13 cellular contexts compared by ENCODE assay signal in genomic region chr7:107996072-107996824, GRCh38. TPM values are rescaled to one million over a fixed set of nuclear protein-coding genes. Genes with fewer than 3 reads are reported as not detected.
DNase-seq lines count a peak whose midpoint lies in the region; ATAC-seq, FAIRE-seq and TF ChIP-seq lines count a peak whose summit lies in the region.
"Had no signal": no experiment of that assay in that cellular context is flagged by ENCODE, and none has a peak within 500 bp of the region (broad histone marks: within the 10 kb centered on the region; RNA-seq: fewer than 3 reads in every experiment).

No MANE protein-coding gene starts in this region.

- TF ChIP-seq CTCF in keratinocyte (optimal IDR thresholded peaks at IDR 0.05 in 1 of 3, IDR thresholded peaks at IDR 0.05 in 1 of 3, conservative IDR thresholded peaks at IDR 0.05 in 1 of 3; ENCODE audit: extremely low read depth in 1 of 3, insufficient read depth in 2 of 3, low read length in 3 of 3), result no peak

- no peak for FAIRE-seq in keratinocyte (lab: Jason Lieb, UNC)

- H3K27me3 ChIP-seq in HUES64 (ENCODE audit: insufficient read depth, low read length) (peaks cover 7% of the 10 kb centered on the region), keratinocyte (ENCODE audit: control insufficient read depth, extremely low read depth, insufficient read depth, low read length) (no peaks in the 10 kb centered on the region), subcutaneous abdominal adipose tissue (ENCODE audit: control insufficient read depth in 5 of 5, insufficient read depth in 4 of 5, low read length in 5 of 5) (no peaks in the 10 kb centered on the region)

- H3K4me3 ChIP-seq in HUES64 (ENCODE audit: low read length) (no peak overlapping the region), keratinocyte (ENCODE audit: control insufficient read depth in 2 of 3, extremely low read depth in 1 of 3, insufficient read depth in 2 of 3, low read depth in 1 of 3, low read length in 3 of 3) (no peak overlapping the region), subcutaneous abdominal adipose tissue (ENCODE audit: low read depth in 1 of 5, low read length in 5 of 5) (no peak overlapping the region)
- H3K4me3 ChIP-seq: upper lobe of left lung had no signal

- H3K9ac ChIP-seq in HUES64 (ENCODE audit: low read depth, low read length) (no peak overlapping the region; the same call in 1 of the 2 replicates), keratinocyte (ENCODE audit: control insufficient read depth, extremely low read depth, insufficient read depth, low read length) (no peak overlapping the region), subcutaneous abdominal adipose tissue (ENCODE audit: low read length in 5 of 5) (peak overlapping the region in 1 of 5 donors; percentile 4)

- peak overlapping the region; percentile 15 for H3K4me2 ChIP-seq in keratinocyte (ENCODE audit: control insufficient read depth, extremely low read depth, insufficient read depth, low read depth, low read length)

- WGBS in HUES64, result 90% methylated on average over 6 of the region's 6 CpGs

- peaks cover 51% of the 10 kb centered on the region for H3K4me1 ChIP-seq in HUES64 (ENCODE audit: insufficient read depth, low read length)
- H3K4me1 ChIP-seq in keratinocyte (ENCODE audit: control insufficient read depth, extremely low read depth, insufficient read depth, low read length), result peaks cover 59% of the 10 kb centered on the region
- peaks cover 4 to 45% (median 18%) of the 10 kb centered on the region in 5 donors for H3K4me1 ChIP-seq in subcutaneous abdominal adipose tissue (ENCODE audit: control insufficient read depth in 5 of 5, insufficient read depth in 5 of 5, low read length in 5 of 5)

- H3K9me3 ChIP-seq in HUES64 (ENCODE audit: insufficient read depth, low read depth, low read length), result no peaks in the 10 kb centered on the region
- H3K9me3 ChIP-seq in keratinocyte (ENCODE audit: control insufficient read depth, low read depth, low read length), result no peaks in the 10 kb centered on the region
- H3K9me3 ChIP-seq in subcutaneous abdominal adipose tissue (ENCODE audit: control insufficient read depth in 5 of 5, low read length in 5 of 5), result no peaks in the 10 kb centered on the region
- H3K9me3 ChIP-seq: upper lobe of left lung had no signal

- dilution Hi-C loops in keratinocyte (cut with MboI; ENCODE audit: extremely low pct_ligation_motif_present, low sequenced_read_pairs), result no loop called here

- H4K20me1 ChIP-seq in keratinocyte (ENCODE audit: control insufficient read depth, extremely low read depth, insufficient read depth, low read length), result no peaks in the 10 kb centered on the region

- no peak overlapping the region for H2AFZ ChIP-seq in keratinocyte (ENCODE audit: control insufficient read depth, low read length)

- H3K27ac ChIP-seq in HUES64 (ENCODE audit: low read depth, low read length), result peak overlapping the region; percentile 74
- peak overlapping the region; percentile 11 for H3K27ac ChIP-seq in keratinocyte (ENCODE audit: control insufficient read depth, insufficient read depth, low read length)
- H3K27ac ChIP-seq in subcutaneous abdominal adipose tissue (ENCODE audit: low read depth, low read length), result peak overlapping the region; percentile 15

- no peaks in the 10 kb centered on the region for H3K79me2 ChIP-seq in keratinocyte (ENCODE audit: control insufficient read depth, insufficient read depth, low read length)

- peak; percentile 76 for DNase-seq in amniotic epithelial cell (ENCODE audit: low read depth)
- DNase-seq in keratinocyte (ENCODE audit: low read depth, low spot score), result no peak
- no peak for DNase-seq in NOMO-1 (lab: John Stamatoyannopoulos, UW; ENCODE audit: unreplicated experiment in 2 of 2)
- DNase-seq in LoVo (ENCODE audit: low spot score), result no peak
- no peak for DNase-seq in C1 segment of cervical spinal cord (lab: John Stamatoyannopoulos, UW)
- DNase-seq: cerebellar nuclear complex, DMS53, NCI-H2029 treated with DMSO at 0.1 percent for 48 hours, OCI-M1, upper lobe of left lung had no signal

- ATAC-seq in GM19467 (IDR thresholded peaks at IDR 0.05; ENCODE audit: unreplicated experiment), result no peak

- peaks cover 73% of the 10 kb centered on the region for H3K36me3 ChIP-seq in HUES64 (ENCODE audit: insufficient read depth, low read length)
- H3K36me3 ChIP-seq in keratinocyte (ENCODE audit: control insufficient read depth in 2 of 2, extremely low read depth in 1 of 2, insufficient read depth in 2 of 2, low read length in 2 of 2), result peaks cover 8 to 20% of the 10 kb centered on the region in 2 experiments
- peaks cover 0 to 38% (median 13%) of the 10 kb centered on the region in 5 donors for H3K36me3 ChIP-seq in subcutaneous abdominal adipose tissue (ENCODE audit: control insufficient read depth in 5 of 5, insufficient read depth in 5 of 5, low read length in 5 of 5)

- H3K9me1 ChIP-seq in keratinocyte (ENCODE audit: control insufficient read depth, extremely low read depth, insufficient read depth, low read length), result no peaks in the 10 kb centered on the region

RNA-seq across cellular contexts. Expression of gene LAMB1, which starts 6.7 kb away (rescaled TPM):
- 56.2 TPM for polyA plus RNA-seq in HUES64 (2013, experiment 1 of 2)
- polyA plus RNA-seq in HUES64 (2013, experiment 2 of 2), result 61.1 TPM
- polyA plus RNA-seq in keratinocyte, result 74.1 to 97.9 TPM (median 79.8 TPM) in 3 replicates
- polyA plus RNA-seq in keratinocyte (2011; ENCODE audit: low read depth), result 117 TPM
- 28.6 and 29.7 TPM in 2 replicates for polyA plus RNA-seq in keratinocyte (2011; cell fraction: cytosol; rRNA removed)
- polyA plus RNA-seq in keratinocyte (2011; cell fraction: nucleus; rRNA removed), result 287 and 320 TPM in 2 replicates
- 26.0 and 98.2 TPM in 2 replicates for polyA plus RNA-seq in keratinocyte (2012; ENCODE audit: low replicate concordance)
- polyA minus RNA-seq in keratinocyte, result 210 to 345 TPM (median 248 TPM) in 3 replicates
- 89.2 TPM for polyA minus RNA-seq in keratinocyte (2011; cell fraction: cytosol; rRNA and poly(A)+ RNA removed)
- 248 and 360 TPM in 2 replicates for polyA minus RNA-seq in keratinocyte (2011; cell fraction: nucleus; rRNA and poly(A)+ RNA removed)

Comparison
In these comparisons a context has a peak if more than half of its experiments do, and no peak if none do; other contexts are left out.
1. H3K27ac ChIP-seq: peak in every context shown above with its lines; median percentile 74 in HUES64; 15 in subcutaneous abdominal adipose tissue; 11 in keratinocyte.